In genomic region chr13:22562116-22562515, GRCh38 we compare ENCODE assay signal across 13 cellular contexts.
DNase-seq lines count a peak whose midpoint lies in the region; ATAC-seq and TF ChIP-seq lines count a peak whose summit lies in the region.
"Had no signal": no experiment of that assay in that cellular context is flagged by ENCODE, and none has a peak within 500 bp of the region (broad histone marks: within the 10 kb centered on the region; RNA-seq: fewer than 3 reads in every experiment).

No MANE protein-coding gene starts in this region.

- DNase-seq in NCI-H1092 treated with DMSO at 0.1 percent for 48 hours (lab: John Stamatoyannopoulos, UW) (peak; percentile 30), NCI-H1092 (lab: John Stamatoyannopoulos, UW) (no peak), RPMI7951 (ENCODE audit: low read depth) (peak; percentile 0), mesothelial cell of epicardium (ENCODE audit: low spot score in 2 of 2, unreplicated experiment in 2 of 2) (no peak), NCI-H2081 (lab: John Stamatoyannopoulos, UW) (no peak)
- DNase-seq in activated CD8-positive, alpha-beta T cell treated with anti-CD3 and anti-CD28 coated beads for 36 hours = no peak
- DNase-seq: Calu3; CD8-positive, alpha-beta T cell; GF-D8; HCEC 1CT had no signal

- peaks cover 24% of the 10 kb centered on the region for H3K9me3 Mint-ChIP-seq in mesothelial cell of epicardium
- H3K9me3 Mint-ChIP-seq in activated CD8-positive, alpha-beta T cell treated with anti-CD3 and anti-CD28 coated beads for 36 hours = peaks cover 2% of the 10 kb centered on the region

- peak overlapping the region; percentile 68 for H3K27ac Mint-ChIP-seq in mesothelial cell of epicardium
- H3K27ac Mint-ChIP-seq in activated CD8-positive, alpha-beta T cell treated with anti-CD3 and anti-CD28 coated beads for 36 hours = no peak overlapping the region
- H3K27ac Mint-ChIP-seq: B cell; CD8-positive, alpha-beta T cell; GM23338 had no signal

- no peak overlapping the region for H3K4me3 Mint-ChIP-seq in mesothelial cell of epicardium
- no peak overlapping the region for H3K4me3 Mint-ChIP-seq in activated CD8-positive, alpha-beta T cell treated with anti-CD3 and anti-CD28 coated beads for 36 hours
- H3K4me3 Mint-ChIP-seq: B cell; CD8-positive, alpha-beta T cell; GM23338 had no signal

- H3K27me3 Mint-ChIP-seq in mesothelial cell of epicardium (ENCODE audit: low read depth) = no peaks in the 10 kb centered on the region
- H3K27me3 Mint-ChIP-seq in activated CD8-positive, alpha-beta T cell treated with anti-CD3 and anti-CD28 coated beads for 36 hours = no peaks in the 10 kb centered on the region
- H3K27me3 Mint-ChIP-seq: B cell had no signal

- no peak for ATAC-seq in SK-N-SH treated with all-trans-retinoic acid at 6 μM for 48 hours
- ATAC-seq in activated CD8-positive, alpha-beta T cell treated with anti-CD3 and anti-CD28 coated beads for 36 hours = no peak
- ATAC-seq: CD8-positive, alpha-beta T cell; GM23338 had no signal

- CTCF ChIA-PET in activated CD8-positive, alpha-beta T cell treated with anti-CD3 and anti-CD28 coated beads for 36 hours (lab: Charles Lee) = no interaction called here

- POLR2A ChIA-PET in activated CD8-positive, alpha-beta T cell treated with anti-CD3 and anti-CD28 coated beads for 36 hours (lab: Charles Lee) = no interaction called here

- TF ChIP-seq CTCF in mesothelial cell of epicardium (IDR thresholded peaks at IDR 0.05; ENCODE audit: unreplicated experiment) = no peak
- TF ChIP-seq CTCF in activated CD8-positive, alpha-beta T cell treated with anti-CD3 and anti-CD28 coated beads for 36 hours (IDR thresholded peaks at IDR 0.05) = no peak

- H3K36me3 Mint-ChIP-seq in mesothelial cell of epicardium = peaks cover 15% of the 10 kb centered on the region
- H3K36me3 Mint-ChIP-seq in activated CD8-positive, alpha-beta T cell treated with anti-CD3 and anti-CD28 coated beads for 36 hours (ENCODE audit: low read depth) = no peaks in the 10 kb centered on the region
- H3K36me3 Mint-ChIP-seq: CD8-positive, alpha-beta T cell had no signal

- intact Hi-C loops in activated CD8-positive, alpha-beta T cell treated with anti-CD3 and anti-CD28 coated beads for 36 hours (cut with micrococcal nuclease) = no loop called here

- peaks cover 16% of the 10 kb centered on the region for H3K4me1 Mint-ChIP-seq in mesothelial cell of epicardium
- no peaks in the 10 kb centered on the region for H3K4me1 Mint-ChIP-seq in activated CD8-positive, alpha-beta T cell treated with anti-CD3 and anti-CD28 coated beads for 36 hours (ENCODE audit: low read depth)
- H3K4me1 Mint-ChIP-seq: B cell had no signal

TF ChIP-seq in SK-N-SH treated with all-trans-retinoic acid at 6 μM for 48 hours, 23 proteins besides CTCF, POLR2A, EP300 and RAD21:
- TF ChIP-seq TCF4 (CRISPR knock-in tag; IDR thresholded peaks at IDR 0.05; ENCODE audit: borderline replicate concordance) (peak; percentile 68), ZNF70 (CRISPR knock-in tag; IDR thresholded peaks at IDR 0.05) (no peak)

Comparison
In these comparisons a context has a peak if more than half of its experiments do, and no peak if none do; other contexts are left out.
1. DNase-seq: peak in NCI-H1092 treated with DMSO at 0.1 percent for 48 hours (single experiment) and RPMI7951 (single experiment); none in NCI-H1092 (single experiment), mesothelial cell of epicardium (0 of 2), NCI-H2081 (0 of 2) and activated CD8-positive, alpha-beta T cell treated with anti-CD3 and anti-CD28 coated beads for 36 hours (single experiment).